ENCODE assay signal across 19 cellular contexts in genomic region chr11:134518616-134519389, GRCh38.
"Had no signal": no experiment of that assay in that cellular context is flagged by ENCODE, and none has a peak within 500 bp of the region (broad histone marks: within the 10 kb centered on the region; RNA-seq: fewer than 3 reads in every experiment).

No MANE protein-coding gene starts in this region.

- H3K4me1 ChIP-seq: esophagus squamous epithelium had no signal

- H3K36me3 Mint-ChIP-seq: activated naive CD8-positive, alpha-beta T cell; type B pancreatic cell had no signal

- H3K27me3 ChIP-seq: cardiac muscle cell had no signal

- H3K9me3 Mint-ChIP-seq: activated T-cell treated with anti-CD3 and anti-CD28 coated beads, Interleukin-2, amount 50 U/mL, for 4 hours; nephron progenitor cell; stimulated activated naive CD8-positive, alpha-beta T cell treated with anti-CD3 and anti-CD28 coated beads, Interleukin-15, amount 100 ng/mL, for 72 hours; type B pancreatic cell had no signal

- H3K4me1 Mint-ChIP-seq: activated CD4-positive, alpha-beta T cell treated with anti-CD3 and anti-CD28 coated beads, Interleukin-2, amount 10 ng/mL, durations not matched to agents 7 days and 5 days; stimulated activated naive CD8-positive, alpha-beta T cell treated with anti-CD3 and anti-CD28 coated beads, Interleukin-15, amount 100 ng/mL, for 72 hours had no signal

- DNase-seq: activated CD4-positive, alpha-beta T cell treated with anti-CD3 and anti-CD28 coated beads, Interleukin-2, amount 10 ng/mL, durations not matched to agents 7 days and 5 days; activated CD8-positive, alpha-beta memory T cell treated with anti-CD3 and anti-CD28 coated beads, Interleukin-2, amount 50 U/mL, for 4 hours; activated T-cell treated with anti-CD3 and anti-CD28 coated beads, Interleukin-2, amount 50 U/mL, for 4 hours; amniotic stem cell; effector memory CD8-positive, alpha-beta T cell; esophagus squamous epithelium; hippocampal formation; mammary epithelial cell; nephron progenitor cell; stimulated activated CD4-positive, alpha-beta T cell treated with anti-CD3 and anti-CD28 coated beads, Interleukin-4, amount 100 ng/mL, for 1 hour; stimulated activated naive CD8-positive, alpha-beta T cell treated with anti-CD3 and anti-CD28 coated beads, Interleukin-15, amount 100 ng/mL, for 72 hours; T1000 had no signal

- ATAC-seq: activated CD4-positive, CD25-positive, alpha-beta regulatory T cell treated with anti-CD3 and anti-CD28 coated beads, Interleukin-2, amount 50 U/mL, for 24 hours; activated T-cell treated with anti-CD3 and anti-CD28 coated beads, Interleukin-2, amount 50 U/mL, for 4 hours; effector memory CD8-positive, alpha-beta T cell; left colon; stimulated activated naive CD8-positive, alpha-beta T cell treated with anti-CD3 and anti-CD28 coated beads, Interleukin-15, amount 100 ng/mL, for 72 hours had no signal

- H3K4me3 ChIP-seq: cardiac muscle cell, esophagus squamous epithelium, skin epidermis had no signal

- H3K27ac ChIP-seq: cardiac muscle cell, esophagus squamous epithelium, skin epidermis had no signal

- H3K4me3 Mint-ChIP-seq: activated CD4-positive, alpha-beta T cell treated with anti-CD3 and anti-CD28 coated beads, Interleukin-2, amount 10 ng/mL, durations not matched to agents 7 days and 5 days; activated naive CD8-positive, alpha-beta T cell; activated T-cell treated with anti-CD3 and anti-CD28 coated beads, Interleukin-2, amount 50 U/mL, for 4 hours; effector memory CD8-positive, alpha-beta T cell; nephron progenitor cell; stimulated activated naive CD8-positive, alpha-beta T cell treated with anti-CD3 and anti-CD28 coated beads, Interleukin-15, amount 100 ng/mL, for 72 hours; type B pancreatic cell had no signal

- H3K27ac Mint-ChIP-seq: activated CD4-positive, alpha-beta T cell treated with anti-CD3 and anti-CD28 coated beads, Interleukin-2, amount 10 ng/mL, durations not matched to agents 7 days and 5 days; activated naive CD8-positive, alpha-beta T cell; effector memory CD8-positive, alpha-beta T cell; nephron progenitor cell; progenitor cell of endocrine pancreas; stimulated activated naive CD8-positive, alpha-beta T cell treated with anti-CD3 and anti-CD28 coated beads, Interleukin-15, amount 100 ng/mL, for 72 hours; type B pancreatic cell had no signal

- H3K36me3 ChIP-seq: cardiac muscle cell, esophagus squamous epithelium had no signal

- H3K9me3 ChIP-seq: esophagus squamous epithelium had no signal

- H3K27me3 Mint-ChIP-seq: activated CD4-positive, alpha-beta T cell treated with anti-CD3 and anti-CD28 coated beads, Interleukin-2, amount 10 ng/mL, durations not matched to agents 7 days and 5 days; stimulated activated naive CD8-positive, alpha-beta T cell treated with anti-CD3 and anti-CD28 coated beads, Interleukin-15, amount 100 ng/mL, for 72 hours had no signal
